ENCODE assay signal across 1 cellular context in the genomic region with DNA sequence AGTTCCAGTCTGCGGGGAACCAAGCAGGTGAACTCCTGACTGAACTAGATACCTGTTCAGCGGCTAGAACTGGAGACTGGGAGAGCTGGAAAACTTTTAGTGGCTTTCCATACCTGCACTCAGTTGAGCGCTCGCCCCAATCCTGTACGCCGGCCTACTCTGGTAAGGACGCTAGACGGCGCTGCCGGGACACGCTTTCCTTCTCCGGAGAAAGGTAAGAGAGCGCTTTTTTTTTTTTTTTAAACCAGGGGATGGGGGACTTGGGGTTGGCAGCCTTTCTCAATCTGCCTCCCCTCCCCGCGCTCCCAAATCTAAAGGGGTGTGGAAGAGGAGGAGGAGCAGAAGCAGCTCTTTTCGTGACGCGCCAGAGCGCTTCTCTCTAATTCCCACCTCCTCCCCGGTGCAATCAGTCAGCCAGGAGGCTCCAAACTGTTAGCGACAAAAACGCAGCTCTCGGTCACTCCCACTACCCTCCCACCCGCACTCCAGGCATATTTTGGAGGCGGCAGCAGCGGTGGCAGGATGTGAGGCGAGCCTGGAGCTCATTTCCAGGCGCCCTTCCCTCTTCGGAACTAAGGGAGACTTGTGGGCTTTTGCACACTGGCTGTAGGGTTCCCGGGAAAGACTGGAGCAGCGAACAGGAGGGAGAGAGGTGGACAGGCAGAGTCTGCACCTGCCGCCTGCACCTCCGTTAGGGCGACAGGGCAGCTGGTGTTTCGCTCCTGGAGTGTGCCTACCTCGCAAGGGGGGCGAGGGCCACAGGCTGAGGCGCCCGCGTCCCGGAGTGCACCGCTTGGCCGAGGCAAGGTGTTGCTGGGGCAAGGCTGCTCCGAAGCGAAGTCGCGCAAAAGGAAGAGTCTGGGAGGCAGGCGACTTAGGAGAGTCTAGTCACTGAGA.
TF ChIP-seq lines count a peak whose summit lies in the region.

Gene IL1RAPL2, plus strand, starts transcription at position 409 of the 897 bp plus-strand sequence.

TF ChIP-seq in HepG2, 621 proteins besides CTCF, POLR2A, EP300 and RAD21 (continued from another document):
- TF ChIP-seq, protein P1, sequence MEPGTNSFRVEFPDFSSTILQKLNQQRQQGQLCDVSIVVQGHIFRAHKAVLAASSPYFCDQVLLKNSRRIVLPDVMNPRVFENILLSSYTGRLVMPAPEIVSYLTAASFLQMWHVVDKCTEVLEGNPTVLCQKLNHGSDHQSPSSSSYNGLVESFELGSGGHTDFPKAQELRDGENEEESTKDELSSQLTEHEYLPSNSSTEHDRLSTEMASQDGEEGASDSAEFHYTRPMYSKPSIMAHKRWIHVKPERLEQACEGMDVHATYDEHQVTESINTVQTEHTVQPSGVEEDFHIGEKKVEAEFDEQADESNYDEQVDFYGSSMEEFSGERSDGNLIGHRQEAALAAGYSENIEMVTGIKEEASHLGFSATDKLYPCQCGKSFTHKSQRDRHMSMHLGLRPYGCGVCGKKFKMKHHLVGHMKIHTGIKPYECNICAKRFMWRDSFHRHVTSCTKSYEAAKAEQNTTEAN (CRISPR knock-in tag; conservative IDR thresholded peaks at IDR 0.05), result no peak
- TF ChIP-seq, protein P2, sequence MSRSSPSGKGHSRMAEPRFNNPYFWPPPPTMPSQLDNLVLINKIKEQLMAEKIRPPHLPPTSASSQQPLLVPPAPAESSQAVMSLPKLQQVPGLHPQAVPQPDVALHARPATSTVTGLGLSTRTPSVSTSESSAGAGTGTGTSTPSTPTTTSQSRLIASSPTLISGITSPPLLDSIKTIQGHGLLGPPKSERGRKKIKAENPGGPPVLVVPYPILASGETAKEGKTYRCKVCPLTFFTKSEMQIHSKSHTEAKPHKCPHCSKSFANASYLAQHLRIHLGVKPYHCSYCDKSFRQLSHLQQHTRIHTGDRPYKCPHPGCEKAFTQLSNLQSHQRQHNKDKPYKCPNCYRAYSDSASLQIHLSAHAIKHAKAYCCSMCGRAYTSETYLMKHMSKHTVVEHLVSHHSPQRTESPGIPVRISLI (CRISPR knock-in tag; IDR thresholded peaks at IDR 0.05; ENCODE audit: borderline replicate concordance), result peak; percentile 63; the same call in 1 of the 2 replicates
- TF ChIP-seq DMTF1 (CRISPR knock-in tag; IDR thresholded peaks at IDR 0.05), result no peak
- TF ChIP-seq ZNF543 (CRISPR knock-in tag; IDR thresholded peaks at IDR 0.05), result no peak
TF ChIP-seq in HepG2: peak in this region for 2.
